In genomic region chr17:82175166-82175565, GRCh38 we compare ENCODE assay signal across 24 cellular contexts. TPM values are rescaled to one million over a fixed set of nuclear protein-coding genes. Genes with fewer than 3 reads are reported as not detected.
DNase-seq lines count a peak whose midpoint lies in the region; ATAC-seq and TF ChIP-seq lines count a peak whose summit lies in the region.
"Had no signal": no experiment of that assay in that cellular context is flagged by ENCODE, and none has a peak within 500 bp of the region (broad histone marks: within the 10 kb centered on the region; RNA-seq: fewer than 3 reads in every experiment).

No MANE protein-coding gene starts in this region.

- H3K4me2 ChIP-seq in SK-N-SH (no peak overlapping the region), neuronal stem cell (ENCODE audit: insufficient read depth, low read length, poor library complexity, severe bottlenecking) (no peak overlapping the region)

- H3K4me3 ChIP-seq in SK-N-SH (ENCODE audit: low read depth in 2 of 2, low read length in 1 of 2) (no peak overlapping the region), NT2/D1 (ENCODE audit: insufficient read length, low read depth) (no peak overlapping the region), iPS-20b (ENCODE audit: low read length) (peak overlapping the region; percentile 29; the same call in 1 of the 2 replicates), neuronal stem cell (ENCODE audit: low read length in 2 of 2) (no peak overlapping the region)
- H3K4me3 ChIP-seq in CD4-positive, alpha-beta memory T cell (ENCODE audit: low read length in 2 of 2) = no peak overlapping the region
- H3K4me3 ChIP-seq: GM23248, MG63, SK-N-MC had no signal

- H3K9me3 ChIP-seq in SK-N-SH (no peaks in the 10 kb centered on the region), NT2/D1 (ENCODE audit: insufficient read depth, low read length) (peaks cover 8% of the 10 kb centered on the region; the same call in 1 of the 2 replicates), iPS-20b (ENCODE audit: insufficient read depth, low read depth, low read length) (no peaks in the 10 kb centered on the region; the same call in 1 of the 2 replicates), neuronal stem cell (replicated peaks in 1 of 2; ENCODE audit: control insufficient read depth in 2 of 2, insufficient read depth in 1 of 2, low read depth in 1 of 2, low read length in 2 of 2) (peaks cover 0 to 2% of the 10 kb centered on the region in 2 donors)
- no peaks in the 10 kb centered on the region for H3K9me3 ChIP-seq in CD4-positive, alpha-beta memory T cell (ENCODE audit: control insufficient read depth in 1 of 2, low read length in 2 of 2)
- H3K9me3 ChIP-seq: MG63 had no signal

- no peak overlapping the region for H2BK12ac ChIP-seq in neuronal stem cell (ENCODE audit: low read length)

- TF ChIP-seq EP300 in SK-N-SH (IDR thresholded peaks at IDR 0.05; ENCODE audit: borderline replicate concordance in 1 of 2, low read depth in 1 of 2, low read length in 1 of 2) = no peak

- H2BK15ac ChIP-seq in neuronal stem cell (ENCODE audit: low read length) = no peak overlapping the region

- H3F3A ChIP-seq in SK-N-SH (replicated peaks; ENCODE audit: insufficient read depth) = no peaks in the 10 kb centered on the region

- H3K27me3 Mint-ChIP-seq in CD4-positive, alpha-beta memory T cell = no peaks in the 10 kb centered on the region
- H3K27me3 Mint-ChIP-seq: B cell had no signal

- H3K4ac ChIP-seq in neuronal stem cell (ENCODE audit: low read length) = no peak overlapping the region

- intact Hi-C loops in CD4-positive, alpha-beta memory T cell (cut with micrococcal nuclease) = no loop called here

- no peaks in the 10 kb centered on the region for H3K79me1 ChIP-seq in neuronal stem cell (ENCODE audit: low read depth, low read length)

- no peak overlapping the region for H3K14ac ChIP-seq in neuronal stem cell (ENCODE audit: low read length)

- H2AK5ac ChIP-seq in neuronal stem cell (ENCODE audit: low read depth, low read length) = no peak overlapping the region

- CTCF ChIA-PET in SK-N-SH (lab: Yijun Ruan, JAX) = no interaction called here
- CTCF ChIA-PET in CD4-positive, alpha-beta memory T cell (lab: Charles Lee; ENCODE audit: partially characterized antibody) = no interaction called here

- no peaks in the 10 kb centered on the region for H3K9me3 Mint-ChIP-seq in CD4-positive, alpha-beta memory T cell
- H3K9me3 Mint-ChIP-seq: CD4-positive, CD25-positive, alpha-beta regulatory T cell had no signal

- peaks cover 25 to 35% of the 10 kb centered on the region in 2 donors for H3K36me3 Mint-ChIP-seq in CD4-positive, alpha-beta memory T cell

- no peak for TF ChIP-seq CTCF in SK-N-SH (IDR thresholded peaks at IDR 0.05)

- H3K23ac ChIP-seq in neuronal stem cell (ENCODE audit: low read depth, low read length, poor library complexity) = peak overlapping the region; percentile 6

- no peak overlapping the region for H2BK120ac ChIP-seq in neuronal stem cell (ENCODE audit: low read depth, low read length)

- H3K4me3 Mint-ChIP-seq in CD4-positive, alpha-beta memory T cell = no peak overlapping the region
- H3K4me3 Mint-ChIP-seq: B cell; CD4-positive, CD25-positive, alpha-beta regulatory T cell had no signal

- H3K9ac ChIP-seq in SK-N-SH (no peak overlapping the region), NT2/D1 (ENCODE audit: insufficient read length, low read depth) (peak overlapping the region; percentile 22), iPS-20b (ENCODE audit: low read depth, low read length) (no peak overlapping the region), neuronal stem cell (ENCODE audit: low read depth, low read length, poor library complexity) (no peak overlapping the region)
- H3K9ac ChIP-seq: GM23248 had no signal

- no peak overlapping the region for H3K18ac ChIP-seq in neuronal stem cell (ENCODE audit: low read length)

- H3K9me2 ChIP-seq in SK-N-SH = no peaks in the 10 kb centered on the region

- peaks cover 15 to 65% of the 10 kb centered on the region in 2 experiments for H3K36me3 ChIP-seq in SK-N-SH (replicated peaks in 1 of 2; ENCODE audit: control insufficient read depth in 1 of 2, insufficient read depth in 2 of 2, low read length in 1 of 2)
- H3K36me3 ChIP-seq in NT2/D1 (ENCODE audit: insufficient read depth, insufficient read length, low read length) = peaks cover 51% of the 10 kb centered on the region
- 0 out of 2 replicates have a peak, but pooled peaks cover 4% of the 10 kb centered on the region for H3K36me3 ChIP-seq in iPS-20b (ENCODE audit: insufficient read depth, low read depth, low read length)
- peaks cover 20 to 76% of the 10 kb centered on the region in 2 donors for H3K36me3 ChIP-seq in neuronal stem cell (replicated peaks in 1 of 2; ENCODE audit: control insufficient read depth in 2 of 2, insufficient read depth in 2 of 2, low read length in 2 of 2)
- no peaks in the 10 kb centered on the region for H3K36me3 ChIP-seq in CD4-positive, alpha-beta memory T cell (ENCODE audit: insufficient read depth, low read length)

- no peaks in the 10 kb centered on the region for H4K20me1 ChIP-seq in SK-N-SH (ENCODE audit: insufficient read depth)

- H3K27me3 ChIP-seq in SK-N-SH (ENCODE audit: insufficient read depth) = no peaks in the 10 kb centered on the region
- H3K27me3 ChIP-seq in NT2/D1 (ENCODE audit: insufficient read depth, insufficient read length) = peaks cover 76% of the 10 kb centered on the region
- H3K27me3 ChIP-seq in iPS-20b (ENCODE audit: insufficient read depth, low read length) = peaks cover 100% of the 10 kb centered on the region
- no peaks in the 10 kb centered on the region for H3K27me3 ChIP-seq in neuronal stem cell (ENCODE audit: control insufficient read depth in 3 of 3, insufficient read depth in 3 of 3, low read depth in 1 of 3, low read length in 3 of 3)
- H3K27me3 ChIP-seq in CD4-positive, alpha-beta memory T cell (ENCODE audit: insufficient read depth, low read length) = no peaks in the 10 kb centered on the region
- H3K27me3 ChIP-seq: MG63 had no signal

- ATAC-seq in SK-N-SH treated with all-trans-retinoic acid at 6 μM for 48 hours = no peak

- no peak overlapping the region for H2AFZ ChIP-seq in SK-N-SH (ENCODE audit: low read depth)
- no peak overlapping the region for H2AFZ ChIP-seq in neuronal stem cell (ENCODE audit: low read length)
- H2AFZ ChIP-seq: GM23248 had no signal

- H4K91ac ChIP-seq in neuronal stem cell (ENCODE audit: low read depth, low read length, poor library complexity) = no peak overlapping the region

- peak; percentile 16 for DNase-seq in SK-N-SH
- no peak for DNase-seq in NT2/D1 (ENCODE audit: low read depth, low spot score)
- DNase-seq in neuronal stem cell (ENCODE audit: low spot score) = no peak
- no peak for DNase-seq in CD4-positive, alpha-beta memory T cell
- DNase-seq in substantia nigra (lab: John Stamatoyannopoulos, UW) = no peak
- DNase-seq in Ammon's horn (ENCODE audit: low spot score) = no peak
- DNase-seq: 8988T; Calu3; CD4-positive, CD25-positive, alpha-beta regulatory T cell; DMS53; EL; GM23248; IMR-90; Karpas-422; NCI-H1048; NCI-H1436; NCI-H1930; NCI-H446 treated with DMSO at 0.1 percent for 48 hours; SHP77 had no signal

- H2BK5ac ChIP-seq in neuronal stem cell (ENCODE audit: low read length) = no peak overlapping the region

- H4K8ac ChIP-seq in neuronal stem cell (ENCODE audit: low read depth, low read length) = no peak overlapping the region

- POLR2A ChIA-PET in SK-N-SH (lab: Yijun Ruan, JAX) = no interaction called here
- POLR2A ChIA-PET in CD4-positive, alpha-beta memory T cell (lab: Charles Lee; ENCODE audit: partially characterized antibody) = no interaction called here

- 96% methylated on average over 9 of the region's 9 CpGs for WGBS in SK-N-SH (ENCODE audit: low lambda C conversion rate)
- no CpG with 5 or more reads among the region's 9 CpGs for WGBS in neuronal stem cell (ENCODE audit: extremely low coverage in 2 of 2, insufficient read length in 2 of 2, insufficient replicate concordance in 1 of 2), 2 donors

- H3K4me1 ChIP-seq in SK-N-SH (ENCODE audit: control insufficient read depth in 1 of 2, insufficient read depth in 2 of 2, low read depth in 1 of 2, low read length in 1 of 2) (no peaks in the 10 kb centered on the region), NT2/D1 (ENCODE audit: insufficient read depth, insufficient read length) (peaks cover 12% of the 10 kb centered on the region), iPS-20b (ENCODE audit: insufficient read depth, low read length) (peaks cover 18% of the 10 kb centered on the region), neuronal stem cell (ENCODE audit: control insufficient read depth in 2 of 2, insufficient read depth in 1 of 2, low read depth in 1 of 2, low read length in 2 of 2) (peaks cover 0 to 14% of the 10 kb centered on the region in 2 donors)
- H3K4me1 ChIP-seq in CD4-positive, alpha-beta memory T cell (ENCODE audit: insufficient read depth, low read length) = no peaks in the 10 kb centered on the region

- H3K79me2 ChIP-seq in SK-N-SH (ENCODE audit: insufficient read depth) = no peaks in the 10 kb centered on the region

- H3K27ac Mint-ChIP-seq in CD4-positive, alpha-beta memory T cell = no peak overlapping the region
- H3K27ac Mint-ChIP-seq: B cell; CD4-positive, CD25-positive, alpha-beta regulatory T cell had no signal

- TF ChIP-seq RAD21 in SK-N-SH (IDR thresholded peaks at IDR 0.05; ENCODE audit: low read length) = no peak

- H3K4me1 Mint-ChIP-seq in CD4-positive, alpha-beta memory T cell = no peaks in the 10 kb centered on the region
- H3K4me1 Mint-ChIP-seq: B cell; CD4-positive, CD25-positive, alpha-beta regulatory T cell had no signal

- no peak overlapping the region for H3K27ac ChIP-seq in SK-N-SH (ENCODE audit: low read depth in 2 of 2, low read length in 1 of 2)
- no peak overlapping the region for H3K27ac ChIP-seq in iPS-20b (ENCODE audit: low read length)
- no peak overlapping the region for H3K27ac ChIP-seq in neuronal stem cell (replicated peaks; ENCODE audit: low read length)
- no peak overlapping the region for H3K27ac ChIP-seq in CD4-positive, alpha-beta memory T cell (ENCODE audit: low read depth, low read length)
- H3K27ac ChIP-seq in substantia nigra (ENCODE audit: low read depth, low read length, poor library complexity, severe bottlenecking) = no peak overlapping the region
- H3K27ac ChIP-seq: GM23248, SK-N-MC had no signal

RNA-seq across cellular contexts. Expression of gene CCDC57, which starts 37.5 kb away (rescaled TPM):
- polyA plus RNA-seq in SK-N-SH (2012; rRNA removed) = 68.6 and 82.9 TPM in 2 replicates
- 11.2 and 17.5 TPM in 2 replicates for polyA plus RNA-seq in SK-N-SH (2012; cell fraction: cytosol; rRNA removed)
- 417 and 423 TPM in 2 replicates for polyA plus RNA-seq in SK-N-SH (2012; cell fraction: nucleus; rRNA removed)
- polyA plus RNA-seq in neuronal stem cell (2013, experiment 1 of 2) = 26.0 TPM
- 24.0 TPM for polyA plus RNA-seq in neuronal stem cell (2013, experiment 2 of 2)
- 10 to 100 TPM; 80.5 to 88.7 TPM for total RNA-seq in CD4-positive, alpha-beta memory T cell
- 10 to 100 TPM; 41.6 to 43.6 TPM for polyA plus RNA-seq in CD4-positive, alpha-beta memory T cell

RNA-seq across cellular contexts. Expression of gene SLC16A3, which starts 53.7 kb away (rescaled TPM):
- 68.8 and 70.7 TPM in 2 replicates for polyA plus RNA-seq in SK-N-SH (2012; rRNA removed)
- 25.2 and 42.6 TPM in 2 replicates for polyA plus RNA-seq in SK-N-SH (2012; cell fraction: cytosol; rRNA removed)
- 38.5 and 58.7 TPM in 2 replicates for polyA plus RNA-seq in SK-N-SH (2012; cell fraction: nucleus; rRNA removed)
- 3.5 TPM for polyA plus RNA-seq in neuronal stem cell (2013, experiment 1 of 2)
- 3.2 TPM for polyA plus RNA-seq in neuronal stem cell (2013, experiment 2 of 2)
- 10 to 100 TPM; 30.3 to 31.4 TPM for total RNA-seq in CD4-positive, alpha-beta memory T cell
- 1 to 10 TPM; 1.4 to 5.6 TPM for polyA plus RNA-seq in CD4-positive, alpha-beta memory T cell
